In genomic region chr14:73500360-73500759, GRCh38 we compare ENCODE assay signal across 29 cellular contexts. TPM values are rescaled to one million over a fixed set of nuclear protein-coding genes. Genes with fewer than 3 reads are reported as not detected.
DNase-seq lines count a peak whose midpoint lies in the region; ATAC-seq and TF ChIP-seq lines count a peak whose summit lies in the region.
"Had no signal": no experiment of that assay in that cellular context is flagged by ENCODE, and none has a peak within 500 bp of the region (broad histone marks: within the 10 kb centered on the region; RNA-seq: fewer than 3 reads in every experiment).

No MANE protein-coding gene starts in this region.

- no peaks in the 10 kb centered on the region for H3K9me3 Mint-ChIP-seq in WTC11
- H3K9me3 Mint-ChIP-seq: CD8-positive, alpha-beta memory T cell; dendritic cell treated with granulocyte-macrophage colony-stimulating factor and Interleukin-4, amounts not matched to agents 40 ng/mL and 50 ng/mL, for 4 days had no signal

- POLR2A ChIA-PET in WTC11 (lab: Charles Lee) = interaction anchor here (0.7 to 1.1 kb wide), 2 partner anchors 10 to 350 kb away, joined by 5 to 6 read pairs; partner anchors contain the start of gene RIOX1

- H3K36me3 Mint-ChIP-seq in WTC11 = peaks cover 27% of the 10 kb centered on the region

- no peak overlapping the region for H3K4me3 Mint-ChIP-seq in WTC11
- H3K4me3 Mint-ChIP-seq: activated CD4-positive, alpha-beta T cell treated with anti-CD3 and anti-CD28 coated beads for 36 hours; CD8-positive, alpha-beta memory T cell; dendritic cell treated with granulocyte-macrophage colony-stimulating factor and Interleukin-4, amounts not matched to agents 40 ng/mL and 50 ng/mL, for 4 days had no signal

- CTCF ChIA-PET in WTC11 (lab: Charles Lee) = interaction anchor here (0.6 to 2.0 kb wide), 6 partner anchors 9 to 268 kb away, joined by 3 to 12 read pairs (median 4); partner anchors contain the start of gene RIOX1

- H3K27me3 Mint-ChIP-seq in WTC11 (ENCODE audit: low read depth) = no peaks in the 10 kb centered on the region
- H3K27me3 Mint-ChIP-seq: activated CD4-positive, alpha-beta T cell treated with anti-CD3 and anti-CD28 coated beads for 36 hours; CD8-positive, alpha-beta memory T cell; dendritic cell treated with granulocyte-macrophage colony-stimulating factor and Interleukin-4, amounts not matched to agents 40 ng/mL and 50 ng/mL, for 4 days had no signal

- peak overlapping the region; percentile 5; the same call in 1 of the 2 replicates for H3K27ac Mint-ChIP-seq in WTC11
- H3K27ac Mint-ChIP-seq: activated CD4-positive, alpha-beta T cell treated with anti-CD3 and anti-CD28 coated beads for 36 hours; dendritic cell treated with granulocyte-macrophage colony-stimulating factor and Interleukin-4, amounts not matched to agents 40 ng/mL and 50 ng/mL, for 4 days had no signal

- peak; percentile 19 for DNase-seq in NCI-H82 (lab: John Stamatoyannopoulos, UW)
- no peak for DNase-seq in NCI-H82 treated with DMSO at 0.1 percent for 48 hours (lab: John Stamatoyannopoulos, UW; ENCODE audit: unreplicated experiment)
- peak; percentile 37 for DNase-seq in M059J (ENCODE audit: low read depth)
- no peak for DNase-seq in WTC11 (ENCODE audit: low spot score)
- DNase-seq in renal cortical epithelial cell (ENCODE audit: low read depth) = peak; percentile 6
- no peak for DNase-seq in NK-92 treated with Interleukin-12 subunit alpha and Interleukin-12 subunit beta, amount 100 ng/mL, for 24 hours (lab: John Stamatoyannopoulos, UW)
- DNase-seq: activated CD4-positive, alpha-beta T cell treated with anti-CD3 and anti-CD28 coated beads for 36 hours; activated naive CD4-positive, alpha-beta T cell treated with Interleukin-2 at 50 U/mL for 16 hours; activated T-cell treated with anti-CD3 and anti-CD28 coated beads, Interleukin-2, amount 50 U/mL, for 48 hours; caudate nucleus; CD8-positive, alpha-beta memory T cell; DND-41; heart left ventricle; KG1; left cardiac atrium; mesenchymal stem cell; MV-4-11; NCI-H1694; occipital lobe; stimulated activated CD4-positive, alpha-beta T cell treated with anti-CD3 and anti-CD28 coated beads, Interleukin-4, amount 100 ng/mL, for 1 hour; stimulated activated naive CD8-positive, alpha-beta T cell treated with anti-CD3 and anti-CD28 coated beads, Interleukin-15, Interleukin-2, amounts not matched to agents 100 U/mL and 50 U/mL, for 24 hours; thyroid gland had no signal

- TF ChIP-seq CTCF in WTC11 (IDR thresholded peaks at IDR 0.05) = no peak

- no peaks in the 10 kb centered on the region; the same call in 1 of the 2 replicates for H3K4me1 Mint-ChIP-seq in WTC11

- ATAC-seq in WTC11 = peak; percentile 51
- ATAC-seq in HG02981 (IDR thresholded peaks at IDR 0.05; ENCODE audit: unreplicated experiment) = no peak
- ATAC-seq in HG02678 (IDR thresholded peaks at IDR 0.05; ENCODE audit: unreplicated experiment) = no peak
- ATAC-seq: activated CD4-positive, alpha-beta T cell treated with anti-CD3 and anti-CD28 coated beads for 36 hours; heart left ventricle; left cardiac atrium; Right ventricle myocardium inferior; stimulated activated naive CD8-positive, alpha-beta T cell treated with anti-CD3 and anti-CD28 coated beads, Interleukin-15, Interleukin-2, amounts not matched to agents 100 U/mL and 50 U/mL, for 24 hours had no signal

TF ChIP-seq in WTC11, 78 proteins besides CTCF, POLR2A, EP300 and RAD21:
- TF ChIP-seq, protein P1, sequence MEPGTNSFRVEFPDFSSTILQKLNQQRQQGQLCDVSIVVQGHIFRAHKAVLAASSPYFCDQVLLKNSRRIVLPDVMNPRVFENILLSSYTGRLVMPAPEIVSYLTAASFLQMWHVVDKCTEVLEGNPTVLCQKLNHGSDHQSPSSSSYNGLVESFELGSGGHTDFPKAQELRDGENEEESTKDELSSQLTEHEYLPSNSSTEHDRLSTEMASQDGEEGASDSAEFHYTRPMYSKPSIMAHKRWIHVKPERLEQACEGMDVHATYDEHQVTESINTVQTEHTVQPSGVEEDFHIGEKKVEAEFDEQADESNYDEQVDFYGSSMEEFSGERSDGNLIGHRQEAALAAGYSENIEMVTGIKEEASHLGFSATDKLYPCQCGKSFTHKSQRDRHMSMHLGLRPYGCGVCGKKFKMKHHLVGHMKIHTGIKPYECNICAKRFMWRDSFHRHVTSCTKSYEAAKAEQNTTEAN (CRISPR knock-in tag; IDR thresholded peaks at IDR 0.05) = no peak
- TF ChIP-seq ZNF423 (CRISPR knock-in tag; IDR thresholded peaks at IDR 0.05) (no peak), ZNF138 (CRISPR knock-in tag; conservative IDR thresholded peaks at IDR 0.05) (no peak), SMAD3 (CRISPR knock-in tag; IDR thresholded peaks at IDR 0.05; ENCODE audit: borderline replicate concordance) (no peak)
- TF ChIP-seq, protein P2, sequence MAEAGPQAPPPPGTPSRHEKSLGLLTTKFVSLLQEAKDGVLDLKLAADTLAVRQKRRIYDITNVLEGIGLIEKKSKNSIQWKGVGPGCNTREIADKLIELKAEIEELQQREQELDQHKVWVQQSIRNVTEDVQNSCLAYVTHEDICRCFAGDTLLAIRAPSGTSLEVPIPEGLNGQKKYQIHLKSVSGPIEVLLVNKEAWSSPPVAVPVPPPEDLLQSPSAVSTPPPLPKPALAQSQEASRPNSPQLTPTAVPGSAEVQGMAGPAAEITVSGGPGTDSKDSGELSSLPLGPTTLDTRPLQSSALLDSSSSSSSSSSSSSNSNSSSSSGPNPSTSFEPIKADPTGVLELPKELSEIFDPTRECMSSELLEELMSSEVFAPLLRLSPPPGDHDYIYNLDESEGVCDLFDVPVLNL (CRISPR knock-in tag; IDR thresholded peaks at IDR 0.05; ENCODE audit: borderline replicate concordance, low read depth) = no peak

RNA-seq across cellular contexts. Expression of gene RIOX1, which starts 9.6 kb away (rescaled TPM):
- total RNA-seq in M059J (2014; rRNA removed; shearing (Covaris generic)) = 7.2 and 14.1 TPM in 2 replicates
- 27.1 to 29.3 TPM (median 28.0 TPM) in 3 replicates for total RNA-seq in WTC11 (2021)
- 20.5 and 28.0 TPM in 2 replicates for total RNA-seq in renal cortical epithelial cell

RNA-seq across cellular contexts. Expression of gene ACOT1, which starts 36.6 kb away (rescaled TPM):
- total RNA-seq in M059J (2014; rRNA removed; shearing (Covaris generic)) = 2.1 and 2.8 TPM in 2 replicates
- total RNA-seq in WTC11 (2021) = 3.0 to 4.6 TPM (median 4.6 TPM) in 3 replicates
- 4.2 and 8.5 TPM in 2 replicates for total RNA-seq in renal cortical epithelial cell
- total RNA-seq: H4 had no signal

RNA-seq across cellular contexts. Expression of gene NUMB, which starts 42.0 kb away (rescaled TPM):
- 15.2 and 21.8 TPM in 2 replicates for total RNA-seq in M059J (2014; rRNA removed; shearing (Covaris generic))
- total RNA-seq in WTC11 (2021) (42.0 to 54.0 TPM (median 53.8 TPM) in 3 replicates), renal cortical epithelial cell (17.7 and 53.9 TPM in 2 replicates)

RNA-seq across cellular contexts. Expression of gene HEATR4, which starts 58.4 kb away (rescaled TPM):
- 0.02 TPM in 1 of 2 replicates, not detected in the other for total RNA-seq in M059J (2014; rRNA removed; shearing (Covaris generic))
- 0.25 to 0.63 TPM (median 0.46 TPM) in 3 replicates for total RNA-seq in WTC11 (2021)
- 0.60 TPM in 1 of 2 replicates, not detected in the other for total RNA-seq in renal cortical epithelial cell
- total RNA-seq: activated CD8-positive, alpha-beta memory T cell treated with anti-CD3 and anti-CD28 coated beads for 36 hours; CD8-positive, alpha-beta memory T cell; H4; Right ventricle myocardium inferior; smooth muscle cell had no signal

Comparison
In these comparisons a context has a peak if more than half of its experiments do, and no peak if none do; other contexts are left out.
1. DNase-seq: peak in NCI-H82 (single experiment), M059J (single experiment) and renal cortical epithelial cell (single experiment); none in NCI-H82 treated with DMSO at 0.1 percent for 48 hours (single experiment), WTC11 (single experiment) and NK-92 treated with Interleukin-12 subunit alpha and Interleukin-12 subunit beta, amount 100 ng/mL, for 24 hours (single experiment).